ENCODE assay signal across 14 cellular contexts in genomic region chr10:61279400-61279799, GRCh38.
DNase-seq lines count a peak whose midpoint lies in the region; ATAC-seq and TF ChIP-seq lines count a peak whose summit lies in the region.
"Had no signal": no experiment of that assay in that cellular context is flagged by ENCODE, and none has a peak within 500 bp of the region (broad histone marks: within the 10 kb centered on the region; RNA-seq: fewer than 3 reads in every experiment).

No MANE protein-coding gene starts in this region.

- H2BK5ac ChIP-seq in H9 (ENCODE audit: insufficient read length, low read length), result no peak overlapping the region

- no peak overlapping the region for H2AFZ ChIP-seq in H9 (ENCODE audit: low read length)

- H3K79me2 ChIP-seq in H9 (ENCODE audit: insufficient read depth, low read length), result no peaks in the 10 kb centered on the region

- H4K91ac ChIP-seq in H9 (ENCODE audit: insufficient read length, low read depth, low read length), result no peak overlapping the region

- no peaks in the 10 kb centered on the region for H3K4me1 Mint-ChIP-seq in nephron progenitor cell
- no peaks in the 10 kb centered on the region for H3K4me1 Mint-ChIP-seq in H9

- H3K18ac ChIP-seq in H9 (ENCODE audit: insufficient read length, low read depth, low read length), result no peak overlapping the region

- H3K79me1 ChIP-seq in H9 (ENCODE audit: insufficient read depth, low read depth, low read length, poor library complexity, severe bottlenecking), result no peaks in the 10 kb centered on the region

- H3K9me3 ChIP-seq in right lobe of liver (no peaks in the 10 kb centered on the region), H9 (ENCODE audit: control insufficient read depth, low read depth, low read length) (no peaks in the 10 kb centered on the region)
- H3K9me3 ChIP-seq: gastroesophageal sphincter, Peyer's patch had no signal

- TF ChIP-seq CTCF in nephron progenitor cell (IDR thresholded peaks at IDR 0.05) (no peak), right lobe of liver (IDR thresholded peaks at IDR 0.05) (no peak), H9 (conservative IDR thresholded peaks at IDR 0.05) (no peak)

- no peak overlapping the region for H3K9ac ChIP-seq in H9 (ENCODE audit: extremely low read depth, insufficient read length, low read length)

- no peak overlapping the region for H2BK15ac ChIP-seq in H9 (ENCODE audit: low read depth, low read length)

- H4K8ac ChIP-seq in H9 (replicated peaks; ENCODE audit: insufficient read length, low read depth, low read length), result no peak overlapping the region

- no peak overlapping the region for H2AK5ac ChIP-seq in H9 (ENCODE audit: insufficient read length, low read length)

- H2BK120ac ChIP-seq in H9 (ENCODE audit: low read depth, low read length, poor library complexity, severe bottlenecking), result no peak overlapping the region

- H2BK12ac ChIP-seq in H9 (ENCODE audit: insufficient read length, low read depth, low read length), result no peak overlapping the region

- H3K27me3 ChIP-seq in right lobe of liver (no peaks in the 10 kb centered on the region), H9 (ENCODE audit: insufficient read depth, low read length) (no peaks in the 10 kb centered on the region)
- H3K27me3 ChIP-seq: gastroesophageal sphincter, Peyer's patch had no signal

- no peaks in the 10 kb centered on the region for H3K23me2 ChIP-seq in H9 (ENCODE audit: insufficient read length, low read depth, low read length, poor library complexity, severe bottlenecking)

- no peak overlapping the region for H3K14ac ChIP-seq in H9 (ENCODE audit: insufficient read depth, low read length)

- no peak overlapping the region for H3K4me3 ChIP-seq in right lobe of liver
- H3K4me3 ChIP-seq: gastroesophageal sphincter, Peyer's patch had no signal

- ATAC-seq in GM18498 (IDR thresholded peaks at IDR 0.05; ENCODE audit: unreplicated experiment) (peak; percentile 93), GM19395 (IDR thresholded peaks at IDR 0.05; ENCODE audit: unreplicated experiment) (peak; percentile 83), HG02642 (IDR thresholded peaks at IDR 0.05; ENCODE audit: poor library complexity, unreplicated experiment) (peak; percentile 81), HG03378 (IDR thresholded peaks at IDR 0.05; ENCODE audit: unreplicated experiment) (peak; percentile 77), right lobe of liver (no peak)
- ATAC-seq: activated CD8-positive, alpha-beta T cell treated with anti-CD3 and anti-CD28 coated beads for 36 hours; gastroesophageal sphincter had no signal

- H3K4me1 ChIP-seq in right lobe of liver (no peaks in the 10 kb centered on the region), H9 (ENCODE audit: insufficient read depth, low read length) (no peaks in the 10 kb centered on the region)

- no peak overlapping the region for H3K23ac ChIP-seq in H9 (ENCODE audit: insufficient read length, low read depth, low read length)

- no peak overlapping the region for H3K56ac ChIP-seq in H9 (ENCODE audit: insufficient read length, low read depth, low read length)

- no peak for DNase-seq in nephron progenitor cell
- DNase-seq in AML-193 (lab: John Stamatoyannopoulos, UW), result no peak
- no peak for DNase-seq in right lobe of liver
- DNase-seq in H9, result no peak
- DNase-seq: activated CD8-positive, alpha-beta T cell treated with anti-CD3 and anti-CD28 coated beads for 36 hours; amniotic stem cell; DMS79 treated with DMSO at 0.1 percent for 48 hours; NCI-H187; Peyer's patch had no signal

- WGBS in right lobe of liver (ENCODE audit: insufficient coverage, low coverage, low lambda C conversion rate, missing lambda C conversion rate), result 70% methylated on average over 7 of the region's 7 CpGs
- WGBS in H9 (ENCODE audit: extremely low coverage, insufficient read length, low lambda C conversion rate), result no CpG with 5 or more reads among the region's 7 CpGs

- no peak overlapping the region for H3K4me2 ChIP-seq in H9 (ENCODE audit: insufficient read depth, insufficient read length, low read length)

- H3K27me3 Mint-ChIP-seq in nephron progenitor cell (ENCODE audit: low read depth, poor library complexity) (peaks cover 6% of the 10 kb centered on the region), H9 (ENCODE audit: low read depth) (no peaks in the 10 kb centered on the region)
- H3K27me3 Mint-ChIP-seq: activated CD8-positive, alpha-beta T cell treated with anti-CD3 and anti-CD28 coated beads for 36 hours had no signal

- H3K9me3 Mint-ChIP-seq in nephron progenitor cell (no peaks in the 10 kb centered on the region), H9 (no peaks in the 10 kb centered on the region)
- H3K9me3 Mint-ChIP-seq: activated CD8-positive, alpha-beta T cell treated with anti-CD3 and anti-CD28 coated beads for 36 hours had no signal

- H3K36me3 Mint-ChIP-seq in nephron progenitor cell (ENCODE audit: low read depth), result no peaks in the 10 kb centered on the region
- H3K36me3 Mint-ChIP-seq in H9 (ENCODE audit: insufficient read depth in 1 of 3, low read depth in 3 of 3), result peaks cover 0 to under 1% (median 0%) of the 10 kb centered on the region in 3 experiments; a peak in 2 of 7 replicates

- H4K20me1 ChIP-seq in H9 (ENCODE audit: control insufficient read depth, insufficient read depth, insufficient read length), result no peaks in the 10 kb centered on the region

- H3K4me3 Mint-ChIP-seq in nephron progenitor cell, result no peak overlapping the region
- no peak overlapping the region for H3K4me3 Mint-ChIP-seq in H9
- H3K4me3 Mint-ChIP-seq: activated CD8-positive, alpha-beta T cell treated with anti-CD3 and anti-CD28 coated beads for 36 hours had no signal

- H3K27ac Mint-ChIP-seq in nephron progenitor cell (no peak overlapping the region), H9 (no peak overlapping the region)
- H3K27ac Mint-ChIP-seq: activated CD8-positive, alpha-beta T cell treated with anti-CD3 and anti-CD28 coated beads for 36 hours had no signal

- no peak overlapping the region for H2BK20ac ChIP-seq in H9 (ENCODE audit: low read depth, low read length, poor library complexity, severe bottlenecking)

- no peak for TF ChIP-seq POLR2A in right lobe of liver (IDR thresholded peaks at IDR 0.05)

- H3K4ac ChIP-seq in H9 (ENCODE audit: low read depth, low read length), result no peak overlapping the region

- no peaks in the 10 kb centered on the region for H3K36me3 ChIP-seq in right lobe of liver
- H3K36me3 ChIP-seq: gastroesophageal sphincter, Peyer's patch had no signal

- H3K27ac ChIP-seq in right lobe of liver (no peak overlapping the region), H9 (ENCODE audit: insufficient read length, low read depth, low read length) (no peak overlapping the region)
- H3K27ac ChIP-seq: gastroesophageal sphincter, Peyer's patch had no signal

- no peak overlapping the region for H4K5ac ChIP-seq in H9 (ENCODE audit: insufficient read length, low read depth, low read length)

- intact Hi-C loops in right lobe of liver (cut with DNase I), result no loop called here

- no peak overlapping the region for H3T11ph ChIP-seq in H9 (ENCODE audit: low read length)

Comparison
In these comparisons a context has a peak if more than half of its experiments do, and no peak if none do; other contexts are left out.
1. ATAC-seq: peak in GM18498 (single experiment), GM19395 (single experiment), HG02642 (single experiment) and HG03378 (single experiment); none in right lobe of liver (0 of 4).